In the genomic region with DNA sequence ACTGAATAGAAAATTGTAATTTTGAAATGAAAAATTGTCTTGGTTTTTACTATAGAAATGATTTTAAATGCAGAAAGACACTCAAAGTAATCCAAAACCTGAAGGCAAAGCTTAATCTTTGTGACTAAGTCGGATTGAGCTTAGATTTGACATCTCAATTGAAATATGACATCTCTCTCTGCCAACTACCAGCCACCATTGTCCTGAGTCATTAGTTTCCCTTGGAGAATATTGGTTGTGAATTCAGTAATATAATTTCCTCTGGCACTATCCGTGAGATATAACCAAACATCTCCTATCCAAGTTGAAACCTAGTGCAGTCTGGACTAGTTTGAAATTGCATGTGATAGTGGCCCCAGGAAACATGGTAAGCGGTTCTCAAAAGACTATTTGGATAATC, we compare ENCODE assay signal across 20 cellular contexts. TPM values are rescaled to one million over a fixed set of nuclear protein-coding genes. Genes with fewer than 3 reads are reported as not detected.
A peak's percentile ranks its signal among the peaks of the same experiment; 100 is the strongest.
DNase-seq lines count a peak whose midpoint lies in the region; ATAC-seq and TF ChIP-seq lines count a peak whose summit lies in the region.
"Had no signal": no experiment of that assay in that cellular context is flagged by ENCODE, and none has a peak within 500 bp of the region (broad histone marks: within the 10 kb centered on the region; RNA-seq: fewer than 3 reads in every experiment).

No MANE protein-coding gene starts in this region.

- POLR2A ChIA-PET in activated CD4-positive, alpha-beta T cell treated with anti-CD3 and anti-CD28 coated beads for 36 hours (lab: Charles Lee), result no interaction called here

- no peak overlapping the region for H3K27ac Mint-ChIP-seq in activated CD4-positive, alpha-beta T cell treated with anti-CD3 and anti-CD28 coated beads for 36 hours
- H3K27ac Mint-ChIP-seq in progenitor cell of endocrine pancreas, result no peak overlapping the region
- no peak overlapping the region for H3K27ac Mint-ChIP-seq in stimulated activated memory B cell treated with anti-CD40 and anti-IgM and Interleukin-4, amounts not matched to agents 10 μg/mL and 1 μg/mL and 100 μg/mL, for 72 hours
- no peak overlapping the region for H3K27ac Mint-ChIP-seq in nephron progenitor cell
- H3K27ac Mint-ChIP-seq: CD14-positive monocyte; T-helper 1 cell treated with Interleukin-12 subunit alpha and Interleukin-12 subunit beta and Interleukin-4 antibody, amounts not matched to agents 30 μg/mL and 1 μg/mL, for 36 hours had no signal

- ATAC-seq in activated CD4-positive, alpha-beta T cell treated with anti-CD3 and anti-CD28 coated beads for 36 hours, result peak; percentile 23
- no peak for ATAC-seq in stimulated activated memory B cell treated with anti-CD40 and anti-IgM and Interleukin-4, amounts not matched to agents 10 μg/mL and 1 μg/mL and 100 μg/mL, for 72 hours
- no peak for ATAC-seq in HG03469 (IDR thresholded peaks at IDR 0.05; ENCODE audit: unreplicated experiment)
- ATAC-seq: HepG2 had no signal

- CTCF ChIA-PET in activated CD4-positive, alpha-beta T cell treated with anti-CD3 and anti-CD28 coated beads for 36 hours (lab: Charles Lee), result interaction anchor here (1.3 kb wide), 1 partner anchor 9 kb away, joined by 3 read pairs; no protein-coding TSS in a partner anchor

- H3K4me3 Mint-ChIP-seq in activated CD4-positive, alpha-beta T cell treated with anti-CD3 and anti-CD28 coated beads for 36 hours, result no peak overlapping the region
- H3K4me3 Mint-ChIP-seq in progenitor cell of endocrine pancreas (ENCODE audit: low read depth), result no peak overlapping the region
- no peak overlapping the region for H3K4me3 Mint-ChIP-seq in stimulated activated memory B cell treated with anti-CD40 and anti-IgM and Interleukin-4, amounts not matched to agents 10 μg/mL and 1 μg/mL and 100 μg/mL, for 72 hours
- no peak overlapping the region for H3K4me3 Mint-ChIP-seq in nephron progenitor cell
- H3K4me3 Mint-ChIP-seq: CD14-positive monocyte; T-helper 1 cell treated with Interleukin-12 subunit alpha and Interleukin-12 subunit beta and Interleukin-4 antibody, amounts not matched to agents 30 μg/mL and 1 μg/mL, for 36 hours had no signal

- no peak for DNase-seq in activated CD4-positive, alpha-beta T cell treated with anti-CD3 and anti-CD28 coated beads for 36 hours
- DNase-seq in activated CD4-positive, alpha-beta T cell treated with anti-CD3 and anti-CD28 coated beads for 4 hours, result no peak
- peak; percentile 69 for DNase-seq in M059J (ENCODE audit: low read depth)
- DNase-seq in amniotic epithelial cell (ENCODE audit: low read depth), result peak; percentile 30
- DNase-seq in progenitor cell of endocrine pancreas (ENCODE audit: low spot score, unreplicated experiment), result no peak
- no peak for DNase-seq in nephron progenitor cell
- DNase-seq: 8988T, COR-L47, GOT3, Karpas-422, NCI-H1436, NCI-H2029 treated with DMSO at 0.1 percent for 48 hours, NCI-H526 treated with DMSO at 0.1 percent for 48 hours, Peyer's patch, Right ventricle myocardium superior had no signal

- no peaks in the 10 kb centered on the region for H3K36me3 Mint-ChIP-seq in activated CD4-positive, alpha-beta T cell treated with anti-CD3 and anti-CD28 coated beads for 36 hours (ENCODE audit: low read depth)
- H3K36me3 Mint-ChIP-seq in progenitor cell of endocrine pancreas (ENCODE audit: insufficient read depth) (no peaks in the 10 kb centered on the region), nephron progenitor cell (ENCODE audit: low read depth) (no peaks in the 10 kb centered on the region)
- no peaks in the 10 kb centered on the region for H3K36me3 Mint-ChIP-seq in stimulated activated memory B cell treated with anti-CD40 and anti-IgM and Interleukin-4, amounts not matched to agents 10 μg/mL and 1 μg/mL and 100 μg/mL, for 72 hours

- H3K27me3 Mint-ChIP-seq in activated CD4-positive, alpha-beta T cell treated with anti-CD3 and anti-CD28 coated beads for 36 hours, result no peaks in the 10 kb centered on the region
- no peaks in the 10 kb centered on the region for H3K27me3 Mint-ChIP-seq in progenitor cell of endocrine pancreas
- no peaks in the 10 kb centered on the region for H3K27me3 Mint-ChIP-seq in stimulated activated memory B cell treated with anti-CD40 and anti-IgM and Interleukin-4, amounts not matched to agents 10 μg/mL and 1 μg/mL and 100 μg/mL, for 72 hours
- H3K27me3 Mint-ChIP-seq in nephron progenitor cell (ENCODE audit: low read depth, poor library complexity), result no peaks in the 10 kb centered on the region

- H3K9me3 Mint-ChIP-seq in activated CD4-positive, alpha-beta T cell treated with anti-CD3 and anti-CD28 coated beads for 36 hours (ENCODE audit: low read depth), result no peaks in the 10 kb centered on the region
- H3K9me3 Mint-ChIP-seq in progenitor cell of endocrine pancreas (ENCODE audit: low read depth), result peaks cover 3% of the 10 kb centered on the region
- H3K9me3 Mint-ChIP-seq in stimulated activated memory B cell treated with anti-CD40 and anti-IgM and Interleukin-4, amounts not matched to agents 10 μg/mL and 1 μg/mL and 100 μg/mL, for 72 hours, result no peaks in the 10 kb centered on the region
- H3K9me3 Mint-ChIP-seq in nephron progenitor cell, result no peaks in the 10 kb centered on the region
- H3K9me3 Mint-ChIP-seq: T-helper 1 cell treated with Interleukin-12 subunit alpha and Interleukin-12 subunit beta and Interleukin-4 antibody, amounts not matched to agents 30 μg/mL and 1 μg/mL, for 36 hours had no signal

- intact Hi-C loops in activated CD4-positive, alpha-beta T cell treated with anti-CD3 and anti-CD28 coated beads for 36 hours (cut with DNase I, micrococcal nuclease), result no loop called here

- peaks cover 6% of the 10 kb centered on the region for H3K4me1 Mint-ChIP-seq in activated CD4-positive, alpha-beta T cell treated with anti-CD3 and anti-CD28 coated beads for 36 hours
- H3K4me1 Mint-ChIP-seq in progenitor cell of endocrine pancreas (ENCODE audit: low read depth), result peaks cover 11% of the 10 kb centered on the region
- H3K4me1 Mint-ChIP-seq in stimulated activated memory B cell treated with anti-CD40 and anti-IgM and Interleukin-4, amounts not matched to agents 10 μg/mL and 1 μg/mL and 100 μg/mL, for 72 hours, result no peaks in the 10 kb centered on the region
- no peaks in the 10 kb centered on the region for H3K4me1 Mint-ChIP-seq in nephron progenitor cell

- TF ChIP-seq CTCF in progenitor cell of endocrine pancreas (IDR thresholded peaks at IDR 0.05; ENCODE audit: unreplicated experiment) (no peak), nephron progenitor cell (IDR thresholded peaks at IDR 0.05) (no peak)

RNA-seq across cellular contexts. Expression of a gene that starts 37.1 kb away (rescaled TPM):
- under 1 TPM; 0.53 to 0.62 TPM for total RNA-seq in activated CD4-positive, alpha-beta T cell treated with anti-CD3 and anti-CD28 coated beads for 36 hours
- total RNA-seq in M059J (2014; rRNA removed; shearing (Covaris generic)), result 5.6 and 10.2 TPM in 2 replicates
- 0.72 and 1.00 TPM in 2 replicates for total RNA-seq in progenitor cell of endocrine pancreas
- total RNA-seq: HepG2 had no signal

Comparison
In these comparisons a context has a peak if more than half of its experiments do, and no peak if none do; other contexts are left out.
1. DNase-seq: peak in M059J (single experiment) and amniotic epithelial cell (single experiment); none in activated CD4-positive, alpha-beta T cell treated with anti-CD3 and anti-CD28 coated beads for 36 hours (single experiment), activated CD4-positive, alpha-beta T cell treated with anti-CD3 and anti-CD28 coated beads for 4 hours (0 of 2), progenitor cell of endocrine pancreas (single experiment) and nephron progenitor cell (single experiment).